ENCODE assay signal across 21 cellular contexts in genomic region chrX:131801911-131802310, GRCh38.
"Had no signal": no experiment of that assay in that cellular context is flagged by ENCODE, and none has a peak within 500 bp of the region (broad histone marks: within the 10 kb centered on the region; RNA-seq: fewer than 3 reads in every experiment).

No MANE protein-coding gene starts in this region.

- H3K36me3 Mint-ChIP-seq: activated naive CD8-positive, alpha-beta T cell had no signal

- H3K36me3 ChIP-seq: breast epithelium had no signal

- H3K27ac ChIP-seq: PC-9, SK-N-MC had no signal

- H3K27me3 Mint-ChIP-seq: activated CD4-positive, alpha-beta memory T cell treated with anti-CD3 and anti-CD28 coated beads, Interleukin-2, amount 10 ng/mL, durations not matched to agents 7 days and 5 days; activated CD4-positive, alpha-beta T cell treated with anti-CD3 and anti-CD28 coated beads for 36 hours; activated naive CD8-positive, alpha-beta T cell; activated T-helper 17 cell treated with anti-CD3 and anti-CD28 coated beads, Interleukin-2, amount 50 U/mL, for 72 hours had no signal

- H3K4me1 Mint-ChIP-seq: activated CD4-positive, alpha-beta memory T cell treated with anti-CD3 and anti-CD28 coated beads, Interleukin-2, amount 10 ng/mL, durations not matched to agents 7 days and 5 days; activated CD4-positive, alpha-beta T cell treated with anti-CD3 and anti-CD28 coated beads for 36 hours; activated T-helper 17 cell treated with anti-CD3 and anti-CD28 coated beads, Interleukin-2, amount 50 U/mL, for 72 hours had no signal

- H3K9me3 ChIP-seq: breast epithelium had no signal

- H3K4me1 ChIP-seq: breast epithelium had no signal

- DNase-seq: activated CD4-positive, alpha-beta memory T cell treated with anti-CD3 and anti-CD28 coated beads, Interleukin-2, amount 10 ng/mL, durations not matched to agents 7 days and 5 days; activated CD4-positive, alpha-beta T cell treated with anti-CD3 and anti-CD28 coated beads for 36 hours; activated CD4-positive, alpha-beta T cell treated with anti-CD3 and anti-CD28 coated beads, Interleukin-2, amount 50 U/mL, for 1 hour; activated gamma-delta T cell; activated naive CD4-positive, alpha-beta T cell treated with anti-CD3 and anti-CD28 coated beads for 36 hours; activated T-cell treated with anti-CD3 and anti-CD28 coated beads for 4 hours; activated T-cell treated with anti-CD3 and anti-CD28 coated beads, Interleukin-2, amount 50 U/mL, for 48 hours; anterior cingulate cortex; central memory CD4-positive, alpha-beta T cell; NCI-H1092; NCI-H1417; NCI-H2029; NCI-H2107; NCI-H345; NCI-H510A; PC-9; T-helper 1 cell had no signal

- H3K27ac Mint-ChIP-seq: activated CD4-positive, alpha-beta memory T cell treated with anti-CD3 and anti-CD28 coated beads, Interleukin-2, amount 10 ng/mL, durations not matched to agents 7 days and 5 days; activated CD4-positive, alpha-beta T cell treated with anti-CD3 and anti-CD28 coated beads for 36 hours; activated naive CD4-positive, alpha-beta T cell treated with anti-CD3 and anti-CD28 coated beads for 36 hours; activated naive CD8-positive, alpha-beta T cell; activated T-helper 17 cell treated with anti-CD3 and anti-CD28 coated beads, Interleukin-2, amount 50 U/mL, for 72 hours had no signal

- H3K9me3 Mint-ChIP-seq: activated CD4-positive, alpha-beta memory T cell treated with anti-CD3 and anti-CD28 coated beads, Interleukin-2, amount 10 ng/mL, durations not matched to agents 7 days and 5 days; activated naive CD4-positive, alpha-beta T cell treated with anti-CD3 and anti-CD28 coated beads for 36 hours; activated T-helper 17 cell treated with anti-CD3 and anti-CD28 coated beads, Interleukin-2, amount 50 U/mL, for 72 hours had no signal

- H3K4me3 ChIP-seq: PC-9, SK-N-MC had no signal

- H3K4me3 Mint-ChIP-seq: activated CD4-positive, alpha-beta memory T cell treated with anti-CD3 and anti-CD28 coated beads, Interleukin-2, amount 10 ng/mL, durations not matched to agents 7 days and 5 days; activated CD4-positive, alpha-beta T cell treated with anti-CD3 and anti-CD28 coated beads for 36 hours; activated naive CD4-positive, alpha-beta T cell treated with anti-CD3 and anti-CD28 coated beads for 36 hours; activated naive CD8-positive, alpha-beta T cell; activated T-helper 17 cell treated with anti-CD3 and anti-CD28 coated beads, Interleukin-2, amount 50 U/mL, for 72 hours had no signal
